Comparison of ENCODE assay signal across 1 cellular context in the genomic region with DNA sequence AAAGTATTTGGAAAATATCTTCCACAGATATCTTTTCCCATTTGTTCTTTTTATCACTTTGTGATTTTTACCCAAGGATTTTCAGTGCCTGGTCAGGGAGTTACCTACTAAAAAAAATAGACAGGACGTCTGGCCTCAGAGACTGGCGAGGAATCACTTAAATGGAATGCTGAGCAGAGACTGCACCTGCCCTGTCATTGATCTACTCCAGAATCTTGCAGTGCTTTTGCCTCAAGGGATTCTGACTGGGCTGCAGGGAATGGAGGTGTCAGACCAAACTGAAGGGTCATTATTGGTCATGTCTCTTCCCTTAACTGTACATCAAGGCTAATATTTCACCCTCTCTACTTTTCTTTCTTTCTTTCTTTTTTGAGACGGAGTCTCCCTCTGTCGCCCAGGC.
TF ChIP-seq lines count a peak whose summit lies in the region.

No MANE protein-coding gene starts in this region.

TF ChIP-seq in GM23338, 12 proteins besides CTCF, POLR2A, EP300 and RAD21 (continued from another document):
- TF ChIP-seq, protein P1, sequence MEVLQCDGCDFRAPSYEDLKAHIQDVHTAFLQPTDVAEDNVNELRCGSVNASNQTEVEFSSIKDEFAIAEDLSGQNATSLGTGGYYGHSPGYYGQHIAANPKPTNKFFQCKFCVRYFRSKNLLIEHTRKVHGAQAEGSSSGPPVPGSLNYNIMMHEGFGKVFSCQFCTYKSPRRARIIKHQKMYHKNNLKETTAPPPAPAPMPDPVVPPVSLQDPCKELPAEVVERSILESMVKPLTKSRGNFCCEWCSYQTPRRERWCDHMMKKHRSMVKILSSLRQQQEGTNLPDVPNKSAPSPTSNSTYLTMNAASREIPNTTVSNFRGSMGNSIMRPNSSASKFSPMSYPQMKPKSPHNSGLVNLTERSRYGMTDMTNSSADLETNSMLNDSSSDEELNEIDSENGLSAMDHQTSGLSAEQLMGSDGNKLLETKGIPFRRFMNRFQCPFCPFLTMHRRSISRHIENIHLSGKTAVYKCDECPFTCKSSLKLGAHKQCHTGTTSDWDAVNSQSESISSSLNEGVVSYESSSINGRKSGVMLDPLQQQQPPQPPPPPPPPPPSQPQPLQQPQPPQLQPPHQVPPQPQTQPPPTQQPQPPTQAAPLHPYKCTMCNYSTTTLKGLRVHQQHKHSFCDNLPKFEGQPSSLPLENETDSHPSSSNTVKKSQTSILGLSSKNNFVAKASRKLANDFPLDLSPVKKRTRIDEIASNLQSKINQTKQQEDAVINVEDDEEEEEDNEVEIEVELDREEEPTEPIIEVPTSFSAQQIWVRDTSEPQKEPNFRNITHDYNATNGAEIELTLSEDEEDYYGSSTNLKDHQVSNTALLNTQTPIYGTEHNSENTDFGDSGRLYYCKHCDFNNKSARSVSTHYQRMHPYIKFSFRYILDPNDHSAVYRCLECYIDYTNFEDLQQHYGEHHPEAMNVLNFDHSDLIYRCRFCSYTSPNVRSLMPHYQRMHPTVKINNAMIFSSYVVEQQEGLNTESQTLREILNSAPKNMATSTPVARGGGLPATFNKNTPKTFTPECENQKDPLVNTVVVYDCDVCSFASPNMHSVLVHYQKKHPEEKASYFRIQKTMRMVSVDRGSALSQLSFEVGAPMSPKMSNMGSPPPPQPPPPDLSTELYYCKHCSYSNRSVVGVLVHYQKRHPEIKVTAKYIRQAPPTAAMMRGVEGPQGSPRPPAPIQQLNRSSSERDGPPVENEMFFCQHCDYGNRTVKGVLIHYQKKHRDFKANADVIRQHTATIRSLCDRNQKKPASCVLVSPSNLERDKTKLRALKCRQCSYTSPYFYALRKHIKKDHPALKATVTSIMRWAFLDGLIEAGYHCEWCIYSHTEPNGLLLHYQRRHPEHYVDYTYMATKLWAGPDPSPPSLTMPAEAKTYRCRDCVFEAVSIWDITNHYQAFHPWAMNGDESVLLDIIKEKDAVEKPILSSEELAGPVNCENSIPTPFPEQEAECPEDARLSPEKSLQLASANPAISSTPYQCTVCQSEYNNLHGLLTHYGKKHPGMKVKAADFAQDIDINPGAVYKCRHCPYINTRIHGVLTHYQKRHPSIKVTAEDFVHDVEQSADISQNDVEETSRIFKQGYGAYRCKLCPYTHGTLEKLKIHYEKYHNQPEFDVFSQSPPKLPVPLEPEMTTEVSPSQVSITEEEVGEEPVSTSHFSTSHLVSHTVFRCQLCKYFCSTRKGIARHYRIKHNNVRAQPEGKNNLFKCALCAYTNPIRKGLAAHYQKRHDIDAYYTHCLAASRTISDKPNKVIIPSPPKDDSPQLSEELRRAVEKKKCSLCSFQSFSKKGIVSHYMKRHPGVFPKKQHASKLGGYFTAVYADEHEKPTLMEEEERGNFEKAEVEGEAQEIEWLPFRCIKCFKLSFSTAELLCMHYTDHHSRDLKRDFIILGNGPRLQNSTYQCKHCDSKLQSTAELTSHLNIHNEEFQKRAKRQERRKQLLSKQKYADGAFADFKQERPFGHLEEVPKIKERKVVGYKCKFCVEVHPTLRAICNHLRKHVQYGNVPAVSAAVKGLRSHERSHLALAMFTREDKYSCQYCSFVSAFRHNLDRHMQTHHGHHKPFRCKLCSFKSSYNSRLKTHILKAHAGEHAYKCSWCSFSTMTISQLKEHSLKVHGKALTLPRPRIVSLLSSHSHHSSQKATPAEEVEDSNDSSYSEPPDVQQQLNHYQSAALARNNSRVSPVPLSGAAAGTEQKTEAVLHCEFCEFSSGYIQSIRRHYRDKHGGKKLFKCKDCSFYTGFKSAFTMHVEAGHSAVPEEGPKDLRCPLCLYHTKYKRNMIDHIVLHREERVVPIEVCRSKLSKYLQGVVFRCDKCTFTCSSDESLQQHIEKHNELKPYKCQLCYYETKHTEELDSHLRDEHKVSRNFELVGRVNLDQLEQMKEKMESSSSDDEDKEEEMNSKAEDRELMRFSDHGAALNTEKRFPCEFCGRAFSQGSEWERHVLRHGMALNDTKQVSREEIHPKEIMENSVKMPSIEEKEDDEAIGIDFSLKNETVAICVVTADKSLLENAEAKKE (CRISPR knock-in tag; IDR thresholded peaks at IDR 0.05): no peak
- TF ChIP-seq, protein P2, sequence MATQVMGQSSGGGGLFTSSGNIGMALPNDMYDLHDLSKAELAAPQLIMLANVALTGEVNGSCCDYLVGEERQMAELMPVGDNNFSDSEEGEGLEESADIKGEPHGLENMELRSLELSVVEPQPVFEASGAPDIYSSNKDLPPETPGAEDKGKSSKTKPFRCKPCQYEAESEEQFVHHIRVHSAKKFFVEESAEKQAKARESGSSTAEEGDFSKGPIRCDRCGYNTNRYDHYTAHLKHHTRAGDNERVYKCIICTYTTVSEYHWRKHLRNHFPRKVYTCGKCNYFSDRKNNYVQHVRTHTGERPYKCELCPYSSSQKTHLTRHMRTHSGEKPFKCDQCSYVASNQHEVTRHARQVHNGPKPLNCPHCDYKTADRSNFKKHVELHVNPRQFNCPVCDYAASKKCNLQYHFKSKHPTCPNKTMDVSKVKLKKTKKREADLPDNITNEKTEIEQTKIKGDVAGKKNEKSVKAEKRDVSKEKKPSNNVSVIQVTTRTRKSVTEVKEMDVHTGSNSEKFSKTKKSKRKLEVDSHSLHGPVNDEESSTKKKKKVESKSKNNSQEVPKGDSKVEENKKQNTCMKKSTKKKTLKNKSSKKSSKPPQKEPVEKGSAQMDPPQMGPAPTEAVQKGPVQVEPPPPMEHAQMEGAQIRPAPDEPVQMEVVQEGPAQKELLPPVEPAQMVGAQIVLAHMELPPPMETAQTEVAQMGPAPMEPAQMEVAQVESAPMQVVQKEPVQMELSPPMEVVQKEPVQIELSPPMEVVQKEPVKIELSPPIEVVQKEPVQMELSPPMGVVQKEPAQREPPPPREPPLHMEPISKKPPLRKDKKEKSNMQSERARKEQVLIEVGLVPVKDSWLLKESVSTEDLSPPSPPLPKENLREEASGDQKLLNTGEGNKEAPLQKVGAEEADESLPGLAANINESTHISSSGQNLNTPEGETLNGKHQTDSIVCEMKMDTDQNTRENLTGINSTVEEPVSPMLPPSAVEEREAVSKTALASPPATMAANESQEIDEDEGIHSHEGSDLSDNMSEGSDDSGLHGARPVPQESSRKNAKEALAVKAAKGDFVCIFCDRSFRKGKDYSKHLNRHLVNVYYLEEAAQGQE (IDR thresholded peaks at IDR 0.05; ENCODE audit: unreplicated experiment): no peak
- no peak for TF ChIP-seq EZH2phosphoT487 (IDR thresholded peaks at IDR 0.05; ENCODE audit: unreplicated experiment)
- TF ChIP-seq JUNB (IDR thresholded peaks at IDR 0.05; ENCODE audit: unreplicated experiment): no peak
- no peak for TF ChIP-seq POLR2AphosphoS5 (IDR thresholded peaks at IDR 0.05; ENCODE audit: low read depth)
- TF ChIP-seq ZNF331 (CRISPR knock-in tag; IDR thresholded peaks at IDR 0.05; ENCODE audit: low read depth): no peak
- TF ChIP-seq, protein P3, sequence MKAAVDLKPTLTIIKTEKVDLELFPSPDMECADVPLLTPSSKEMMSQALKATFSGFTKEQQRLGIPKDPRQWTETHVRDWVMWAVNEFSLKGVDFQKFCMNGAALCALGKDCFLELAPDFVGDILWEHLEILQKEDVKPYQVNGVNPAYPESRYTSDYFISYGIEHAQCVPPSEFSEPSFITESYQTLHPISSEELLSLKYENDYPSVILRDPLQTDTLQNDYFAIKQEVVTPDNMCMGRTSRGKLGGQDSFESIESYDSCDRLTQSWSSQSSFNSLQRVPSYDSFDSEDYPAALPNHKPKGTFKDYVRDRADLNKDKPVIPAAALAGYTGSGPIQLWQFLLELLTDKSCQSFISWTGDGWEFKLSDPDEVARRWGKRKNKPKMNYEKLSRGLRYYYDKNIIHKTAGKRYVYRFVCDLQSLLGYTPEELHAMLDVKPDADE (IDR thresholded peaks at IDR 0.05): no peak
- no peak for TF ChIP-seq NANOG (IDR thresholded peaks at IDR 0.05; ENCODE audit: borderline replicate concordance)
TF ChIP-seq in GM23338: peak in this region for 0.
